In genomic region chr14:50336428-50336827, GRCh38 we compare ENCODE assay signal across 10 cellular contexts. TPM values are rescaled to one million over a fixed set of nuclear protein-coding genes. Genes with fewer than 3 reads are reported as not detected.
DNase-seq lines count a peak whose midpoint lies in the region; ATAC-seq and TF ChIP-seq lines count a peak whose summit lies in the region.
"Had no signal": no experiment of that assay in that cellular context is flagged by ENCODE, and none has a peak within 500 bp of the region (broad histone marks: within the 10 kb centered on the region; RNA-seq: fewer than 3 reads in every experiment).

No MANE protein-coding gene starts in this region.

- peaks cover 10% of the 10 kb centered on the region for H3K36me3 Mint-ChIP-seq in T-helper 17 cell (ENCODE audit: low read depth)
- H3K36me3 Mint-ChIP-seq in glutamatergic neuron (ENCODE audit: unreplicated experiment), result peaks cover 4% of the 10 kb centered on the region

- H3K27me3 Mint-ChIP-seq in T-helper 17 cell (no peaks in the 10 kb centered on the region), glutamatergic neuron (ENCODE audit: unreplicated experiment) (peaks cover 15% of the 10 kb centered on the region)

- peak overlapping the region; percentile 37 to 88 (median 80) for H3K27ac ChIP-seq in spleen
- H3K27ac ChIP-seq: 22Rv1 had no signal

- H3K27me3 ChIP-seq in spleen (replicated peaks in 1 of 7) (no peaks in the 10 kb centered on the region), H7 (ENCODE audit: control insufficient read depth, insufficient read depth, low read length) (no peaks in the 10 kb centered on the region)

- H3K36me3 ChIP-seq in spleen, result peaks cover 0 to 66% (median 14%) of the 10 kb centered on the region in 6 donors
- no peaks in the 10 kb centered on the region for H3K36me3 ChIP-seq in H7 (replicated peaks; ENCODE audit: control insufficient read depth, insufficient read depth, low read length)

- peak overlapping the region; percentile 66 for H3K27ac Mint-ChIP-seq in T-helper 17 cell
- peak overlapping the region; percentile 99 for H3K27ac Mint-ChIP-seq in glutamatergic neuron (ENCODE audit: unreplicated experiment)

- TF ChIP-seq POLR2A in spleen (IDR thresholded peaks at IDR 0.05), result no peak

- intact Hi-C loops in spleen (cut with DNase I; ENCODE audit: low total_unique reads) (loop anchor here (10.0 kb wide), 1 partner anchor 58 kb away; the partner anchor contains the start of gene CDKL1), sciatic nerve (cut with DNase I) (no loop called here)

- 0 to 17% (median 12%) methylated on average over 1 of the region's 1 CpG for WGBS in spleen, 5 donors

- H3K9me3 ChIP-seq in T-helper 17 cell (ENCODE audit: control insufficient read depth, low read length, poor library complexity, severe bottlenecking), result no peaks in the 10 kb centered on the region
- H3K9me3 ChIP-seq in spleen, result no peaks in the 10 kb centered on the region

- no peak overlapping the region for H3K4me3 ChIP-seq in spleen
- H3K4me3 ChIP-seq in H7 (ENCODE audit: insufficient read depth, low read depth, low read length), result no peak overlapping the region

- H3K4me3 Mint-ChIP-seq in T-helper 17 cell, result peak overlapping the region; percentile 2
- peak overlapping the region; percentile 79 for H3K4me3 Mint-ChIP-seq in glutamatergic neuron (ENCODE audit: unreplicated experiment)

- H3K4me1 Mint-ChIP-seq in T-helper 17 cell (peaks cover 18% of the 10 kb centered on the region), glutamatergic neuron (ENCODE audit: low read depth, unreplicated experiment) (peaks cover 50% of the 10 kb centered on the region)

- ATAC-seq in T-helper 17 cell (no peak), sciatic nerve (no peak)

- H3K9me3 Mint-ChIP-seq in glutamatergic neuron (ENCODE audit: unreplicated experiment), result peaks cover 17% of the 10 kb centered on the region

- TF ChIP-seq CTCF in glutamatergic neuron (IDR thresholded peaks at IDR 0.05; ENCODE audit: partially characterized antibody, unreplicated experiment) (no peak), spleen (IDR thresholded peaks at IDR 0.05 in 8 of 11, conservative IDR thresholded peaks at IDR 0.05 in 3 of 11) (no peak)

- H3K4me1 ChIP-seq in spleen, result peaks cover 13 to 31% (median 19%) of the 10 kb centered on the region in 6 donors

- DNase-seq in NCI-H2029 treated with DMSO at 0.1 percent for 48 hours (lab: John Stamatoyannopoulos, UW) (peak; percentile 17), NCI-H2029 (lab: John Stamatoyannopoulos, UW) (no peak), T-helper 17 cell (no peak), glutamatergic neuron (no peak), spleen (no peak), H7 (no peak), sciatic nerve (ENCODE audit: low spot score) (no peak), COLO668 (lab: John Stamatoyannopoulos, UW; ENCODE audit: unreplicated experiment) (no peak)
- DNase-seq: NCI-H1105 had no signal

RNA-seq across cellular contexts. Expression of gene DMAC2L, which starts 24.3 kb away (rescaled TPM):
- total RNA-seq in T-helper 17 cell, result 10 to 100 TPM; 12.0 to 16.1 TPM
- total RNA-seq in glutamatergic neuron (ENCODE audit: unreplicated experiment), result 22.7 TPM
- total RNA-seq in spleen, result 10 to 100 TPM; 10.0 to 24.7 (median 20.5) TPM
- 10 to 100 TPM; 15.7 to 17.0 (median 17.0) TPM for polyA plus RNA-seq in spleen
- 8.0 and 8.2 TPM in 2 replicates for total RNA-seq in H7 (2014; rRNA removed; shearing (Covaris generic))
- total RNA-seq in sciatic nerve, result 22.2 TPM

RNA-seq across cellular contexts. Expression of gene L2HGDH, which starts 24.4 kb away (rescaled TPM):
- total RNA-seq in T-helper 17 cell (1 to 10 TPM; 1.8 to 4.1 TPM), glutamatergic neuron (ENCODE audit: unreplicated experiment) (6.7 TPM), spleen (1 to 10 TPM; 2.8 to 4.9 (median 3.9) TPM), sciatic nerve (4.6 TPM)
- polyA plus RNA-seq in spleen, result 1 to 10 TPM in 2 of 3 donors, under 1 TPM in 1; 0.72 to 1.2 (median 1.2) TPM
- 17.4 and 18.2 TPM in 2 replicates for total RNA-seq in H7 (2014; rRNA removed; shearing (Covaris generic))
